In genomic region chr7:142569851-142570250, GRCh38 we compare ENCODE assay signal across 23 cellular contexts.
"Had no signal": no experiment of that assay in that cellular context is flagged by ENCODE, and none has a peak within 500 bp of the region (broad histone marks: within the 10 kb centered on the region; RNA-seq: fewer than 3 reads in every experiment).

No MANE protein-coding gene starts in this region.

- H3K4me3 ChIP-seq: breast epithelium, coronary artery, esophagus muscularis mucosa, hepatocyte, lower lobe of right lung, tibial artery had no signal

- H3K27me3 ChIP-seq: breast epithelium, hepatocyte, tibial artery had no signal

- H2AFZ ChIP-seq: hepatocyte had no signal

- H3K4me2 ChIP-seq: hepatocyte had no signal

- H3K4me3 Mint-ChIP-seq: activated B cell treated with CpG ODN at 0.5 μM for 24 hours; activated CD8-positive, alpha-beta T cell treated with anti-CD3 and anti-CD28 coated beads for 36 hours; activated naive CD8-positive, alpha-beta T cell treated with anti-CD3 and anti-CD28 coated beads, Interleukin-2, amount 10 ng/mL, durations not matched to agents 7 days and 5 days; activated T-cell treated with anti-CD3 and anti-CD28 coated beads, Interleukin-2, amount 50 U/mL, for 24 hours had no signal

- H3K27ac Mint-ChIP-seq: activated B cell treated with CpG ODN at 0.5 μM for 24 hours; activated CD8-positive, alpha-beta T cell treated with anti-CD3 and anti-CD28 coated beads for 36 hours; activated naive CD8-positive, alpha-beta T cell treated with anti-CD3 and anti-CD28 coated beads, Interleukin-2, amount 10 ng/mL, durations not matched to agents 7 days and 5 days; activated T-cell treated with anti-CD3 and anti-CD28 coated beads, Interleukin-2, amount 50 U/mL, for 24 hours; activated T-helper 2 cell treated with anti-CD3 and anti-CD28 coated beads, Interferon-gamma antibody, Interleukin-2, Interleukin-4, amounts not matched to agents 10 μg/mL and 5 μg/mL and 100 μg/mL, durations not matched to agents 14 hours and 24 hours and 36 hours had no signal

- H3K36me3 ChIP-seq: breast epithelium, esophagus muscularis mucosa, lower lobe of right lung, tibial artery had no signal

- H3K4me1 Mint-ChIP-seq: activated B cell treated with CpG ODN at 0.5 μM for 24 hours had no signal

- DNase-seq: activated B cell treated with CpG ODN at 0.5 μM for 24 hours; activated CD4-positive, alpha-beta T cell treated with anti-CD3 and anti-CD28 coated beads for 4 hours; activated CD8-positive, alpha-beta T cell treated with anti-CD3 and anti-CD28 coated beads for 36 hours; activated naive CD4-positive, alpha-beta T cell treated with Interleukin-2 at 50 U/mL for 16 hours; activated naive CD8-positive, alpha-beta T cell treated with anti-CD3 and anti-CD28 coated beads, Interleukin-2, amount 10 ng/mL, durations not matched to agents 7 days and 5 days; activated T-cell treated with anti-CD3 and anti-CD28 coated beads, Interleukin-2, amount 50 U/mL, for 24 hours; aorta; foreskin fibroblast; islet precursor cell; lower lobe of right lung; occipital lobe; retina; stimulated activated CD4-positive, alpha-beta T cell treated with anti-CD3 and anti-CD28 coated beads, Interleukin-2, amount 100 ng/mL, for 24 hours; stimulated activated naive CD4-positive, alpha-beta T cell treated with Interleukin-2 at 50 U/mL for 16 hours; substantia nigra; T-helper 1 cell; T-helper 9 cell; tibial artery had no signal

- H3K9me3 Mint-ChIP-seq: activated B cell treated with CpG ODN at 0.5 μM for 24 hours; activated CD8-positive, alpha-beta T cell treated with anti-CD3 and anti-CD28 coated beads for 36 hours; activated naive CD8-positive, alpha-beta T cell treated with anti-CD3 and anti-CD28 coated beads, Interleukin-2, amount 10 ng/mL, durations not matched to agents 7 days and 5 days; activated T-cell treated with anti-CD3 and anti-CD28 coated beads, Interleukin-2, amount 50 U/mL, for 24 hours; activated T-helper 2 cell treated with anti-CD3 and anti-CD28 coated beads, Interferon-gamma antibody, Interleukin-2, Interleukin-4, amounts not matched to agents 10 μg/mL and 5 μg/mL and 100 μg/mL, durations not matched to agents 14 hours and 24 hours and 36 hours had no signal

- H3K79me2 ChIP-seq: hepatocyte had no signal

- H3K27ac ChIP-seq: breast epithelium, coronary artery, esophagus muscularis mucosa, hepatocyte, lower lobe of right lung, tibial artery had no signal

- H3K9me3 ChIP-seq: breast epithelium, esophagus muscularis mucosa, lower lobe of right lung, tibial artery had no signal

- ATAC-seq: activated CD8-positive, alpha-beta T cell treated with anti-CD3 and anti-CD28 coated beads for 36 hours; lower lobe of right lung had no signal

- H3K4me1 ChIP-seq: breast epithelium, esophagus muscularis mucosa, lower lobe of right lung, tibial artery had no signal

- H3K27me3 Mint-ChIP-seq: activated T-cell treated with anti-CD3 and anti-CD28 coated beads, Interleukin-2, amount 50 U/mL, for 24 hours had no signal
